Comparison of ENCODE assay signal across 1 cellular context in the genomic region with DNA sequence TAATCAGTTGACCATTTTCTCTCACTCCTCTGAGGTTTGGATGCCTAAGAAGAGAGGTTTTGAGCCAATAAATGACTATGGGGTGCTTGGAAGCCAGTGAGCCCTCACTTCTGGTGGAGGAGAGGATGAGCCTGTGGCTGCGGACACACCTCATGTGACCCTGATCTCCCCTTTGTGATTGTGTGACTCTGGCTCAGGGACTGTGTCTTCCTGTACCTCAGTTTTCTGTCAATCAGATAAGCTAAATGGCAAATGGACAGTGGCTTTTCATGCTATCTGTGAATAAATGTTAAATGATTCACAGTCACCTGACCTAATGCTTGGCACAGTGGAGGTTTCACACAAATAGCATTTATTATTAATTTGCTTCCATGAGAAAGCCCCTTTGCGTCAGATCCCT.
TF ChIP-seq lines count a peak whose summit lies in the region.

No MANE protein-coding gene starts in this region.

TF ChIP-seq in A549, 52 proteins besides CTCF, POLR2A, EP300 and RAD21:
- TF ChIP-seq, protein P1, sequence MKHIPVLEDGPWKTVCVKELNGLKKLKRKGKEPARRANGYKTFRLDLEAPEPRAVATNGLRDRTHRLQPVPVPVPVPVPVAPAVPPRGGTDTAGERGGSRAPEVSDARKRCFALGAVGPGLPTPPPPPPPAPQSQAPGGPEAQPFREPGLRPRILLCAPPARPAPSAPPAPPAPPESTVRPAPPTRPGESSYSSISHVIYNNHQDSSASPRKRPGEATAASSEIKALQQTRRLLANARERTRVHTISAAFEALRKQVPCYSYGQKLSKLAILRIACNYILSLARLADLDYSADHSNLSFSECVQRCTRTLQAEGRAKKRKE (CRISPR knock-in tag; IDR thresholded peaks at IDR 0.05; ENCODE audit: low read depth): no peak
- no peak for TF ChIP-seq BHLHE40 (IDR thresholded peaks at IDR 0.05; ENCODE audit: low read depth, low read length)
- TF ChIP-seq MAZ (IDR thresholded peaks at IDR 0.05; ENCODE audit: borderline replicate concordance, low read depth, low read length): no peak
- no peak for TF ChIP-seq RFX5 (IDR thresholded peaks at IDR 0.05)
- no peak for TF ChIP-seq CHD2 (IDR thresholded peaks at IDR 0.05; ENCODE audit: low read length, partially characterized antibody)
- no peak for TF ChIP-seq CBX8 (IDR thresholded peaks at IDR 0.05)
- TF ChIP-seq PHF8 (IDR thresholded peaks at IDR 0.05; ENCODE audit: borderline replicate concordance, low read depth): no peak
- TF ChIP-seq CHD4 (IDR thresholded peaks at IDR 0.05; ENCODE audit: borderline replicate concordance): no peak
- TF ChIP-seq ZFP36 (IDR thresholded peaks at IDR 0.05; ENCODE audit: borderline replicate concordance, partially characterized antibody): no peak
- TF ChIP-seq, protein P2, sequence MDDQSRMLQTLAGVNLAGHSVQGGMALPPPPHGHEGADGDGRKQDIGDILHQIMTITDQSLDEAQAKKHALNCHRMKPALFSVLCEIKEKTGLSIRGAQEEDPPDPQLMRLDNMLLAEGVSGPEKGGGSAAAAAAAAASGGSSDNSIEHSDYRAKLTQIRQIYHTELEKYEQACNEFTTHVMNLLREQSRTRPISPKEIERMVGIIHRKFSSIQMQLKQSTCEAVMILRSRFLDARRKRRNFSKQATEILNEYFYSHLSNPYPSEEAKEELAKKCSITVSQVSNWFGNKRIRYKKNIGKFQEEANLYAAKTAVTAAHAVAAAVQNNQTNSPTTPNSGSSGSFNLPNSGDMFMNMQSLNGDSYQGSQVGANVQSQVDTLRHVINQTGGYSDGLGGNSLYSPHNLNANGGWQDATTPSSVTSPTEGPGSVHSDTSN (IDR thresholded peaks at IDR 0.05): no peak
- no peak for TF ChIP-seq ZC3H11A (IDR thresholded peaks at IDR 0.05)
- no peak for TF ChIP-seq HOXB13 (CRISPR knock-in tag; IDR thresholded peaks at IDR 0.05; ENCODE audit: low read depth)
- TF ChIP-seq HOXB5 (CRISPR knock-in tag; IDR thresholded peaks at IDR 0.05): no peak
- TF ChIP-seq FOXS1 (CRISPR knock-in tag; IDR thresholded peaks at IDR 0.05): no peak
- TF ChIP-seq JUN (IDR thresholded peaks at IDR 0.05): no peak
